Comparison of ENCODE assay signal across 8 cellular contexts in the genomic region with DNA sequence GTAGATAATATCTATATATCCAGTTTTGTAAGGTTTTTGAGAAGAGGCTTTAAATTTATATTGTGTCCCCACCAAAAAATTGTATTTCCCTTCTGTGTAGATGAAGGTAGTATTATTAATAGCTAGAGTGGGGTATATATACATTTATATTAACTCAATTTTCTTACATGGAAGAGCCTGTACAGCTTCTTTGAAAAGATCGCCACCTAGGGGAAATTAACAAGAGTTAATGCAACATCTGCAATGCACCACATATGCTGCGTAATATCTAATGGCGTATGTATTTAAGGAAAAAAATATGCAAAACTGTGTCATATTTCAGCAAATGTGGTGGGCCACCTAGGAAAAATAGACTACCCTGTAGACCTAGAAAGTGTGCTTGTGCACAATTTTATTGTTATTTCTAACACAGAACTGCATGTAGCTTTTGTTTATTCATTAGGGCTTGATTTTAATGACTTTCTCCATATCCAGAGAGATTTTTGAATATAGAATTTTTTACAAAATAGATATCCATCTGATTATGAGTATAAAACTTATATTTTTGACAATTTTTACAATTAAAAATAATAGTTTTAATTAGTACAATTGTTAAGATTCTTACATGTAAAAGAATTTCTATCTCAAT. TPM values are rescaled to one million over a fixed set of nuclear protein-coding genes. Genes with fewer than 3 reads are reported as not detected.
DNase-seq lines count a peak whose midpoint lies in the region; ATAC-seq, FAIRE-seq and TF ChIP-seq lines count a peak whose summit lies in the region.

No MANE protein-coding gene starts in this region.

- H4K20me1 ChIP-seq in GM12878 (ENCODE audit: control insufficient read depth, insufficient read depth), result no peaks in the 10 kb centered on the region

- in situ Hi-C loops in GM13976 (cut with MboI; ENCODE audit: low sequenced_read_pairs, unreplicated experiment) (no loop called here), GM12878 (cut with MboI) (no loop called here)

- no peaks in the 10 kb centered on the region for H3K36me3 ChIP-seq in GM12878 (ENCODE audit: control insufficient read depth in 2 of 2, insufficient read depth in 2 of 2, low read length in 1 of 2)

- no peak overlapping the region for H3K9ac ChIP-seq in GM12878 (ENCODE audit: control insufficient read depth, insufficient read depth, low read length)

- 15% methylated on average over 3 of the region's 3 CpGs for WGBS in A549 (ENCODE audit: missing lambda C conversion rate)
- 0% methylated on average over 3 of the region's 3 CpGs for whole genome bisulfite sequencing in GM12878 (ENCODE audit: insufficient coverage, insufficient replicate concordance, low lambda C conversion rate, missing lambda C conversion rate)

- H3K4me2 ChIP-seq in A549 (0 out of 3 replicates have a peak overlapping the region, but pooled peaks have one; percentile 32), GM12878 (ENCODE audit: control insufficient read depth, insufficient read depth) (no peak overlapping the region)

- H3K4me3 ChIP-seq in A549 (no peak overlapping the region), GM12878 (no peak overlapping the region)

- SMC1A ChIA-PET in GM12878 (lab: Charles Lee; ENCODE audit: uncharacterized antibody, unreplicated experiment), result interaction anchor here (0.8 to 1.6 kb wide), 2 partner anchors 167 kb away, joined by 3 to 4 read pairs; no protein-coding TSS in a partner anchor

- no peaks in the 10 kb centered on the region for H3K27me3 ChIP-seq in GM12878 (replicated peaks in 1 of 2; ENCODE audit: control insufficient read depth in 2 of 2, insufficient read depth in 2 of 2, low read length in 1 of 2)

- intact Hi-C loops in GM12878 (cut with micrococcal nuclease; ENCODE audit: unreplicated experiment), result loop anchor here (10.0 kb wide), 1 partner anchor 384 kb away; no protein-coding TSS in a partner anchor

- no peaks in the 10 kb centered on the region for H3K9me3 ChIP-seq in A549
- no peaks in the 10 kb centered on the region for H3K9me3 ChIP-seq in GM12878 (replicated peaks; ENCODE audit: control insufficient read depth, insufficient read depth, low read length)

- no TSS peak for BruUV-seq in GM12878 (replicated peaks; lab: Mats Ljungman, UMichigan)

- TF ChIP-seq POLR2A in A549 (IDR thresholded peaks at IDR 0.05; ENCODE audit: low read length) (no peak), GM12878 (IDR thresholded peaks at IDR 0.05; ENCODE audit: low read depth, low read length) (no peak)

- CTCF ChIA-PET in A549 (lab: Yijun Ruan, JAX) (interaction anchor here (0.6 to 2.2 kb wide), 12 partner anchors 12 to 1450 kb away, joined by 3 to 21 read pairs (median 3); no protein-coding TSS in a partner anchor), GM12878 (lab: Yijun Ruan, JAX) (interaction anchor here (0.8 to 6.1 kb wide), 8 partner anchors 11 to 666 kb away, joined by 3 to 50 read pairs (median 4); a partner anchor contains a TSS)

- TF ChIP-seq CTCF in A549 (IDR thresholded peaks at IDR 0.05) (peak; percentile 88), GM13976 (IDR thresholded peaks at IDR 0.05; ENCODE audit: borderline replicate concordance, control extremely low read depth, extremely low read depth, insufficient read depth, missing control alignments) (peak; percentile 26), GM12878 (IDR thresholded peaks at IDR 0.05 in 2 of 3, conservative IDR thresholded peaks at IDR 0.05 in 1 of 3; ENCODE audit: control insufficient read depth in 2 of 3, extremely low read depth in 1 of 3, insufficient read depth in 1 of 3, low read depth in 3 of 3, low read length in 3 of 3) (peak; percentile 41 to 56 (median 55); a peak in 5 of 6 replicates)

- ATAC-seq in A549 (peak; percentile 89 to 93), HG02970 (IDR thresholded peaks at IDR 0.05; ENCODE audit: low FRiP score, unreplicated experiment) (peak; percentile 65), GM12878 (peak; percentile 88)

- POLR2A ChIA-PET in A549 (lab: Yijun Ruan, JAX), result no interaction called here
- POLR2A ChIA-PET in GM12878 (lab: Charles Lee), result no interaction called here

- H3K79me2 ChIP-seq in GM12878 (ENCODE audit: control insufficient read depth, insufficient read depth, low read length), result no peaks in the 10 kb centered on the region

- TF ChIP-seq EP300 in A549 (IDR thresholded peaks at IDR 0.05), result no peak
- no peak for TF ChIP-seq EP300 in GM12878 (IDR thresholded peaks at IDR 0.05; ENCODE audit: borderline replicate concordance in 1 of 2, control insufficient read depth in 1 of 2, low read depth in 2 of 2, low read length in 2 of 2)

- no peak overlapping the region for H3K27ac ChIP-seq in A549
- no peak overlapping the region for H3K27ac ChIP-seq in GM12878 (ENCODE audit: control insufficient read depth, insufficient read depth)

- DNase-seq in A549 (ENCODE audit: low read depth in 1 of 2, low spot score in 1 of 2) (peak; percentile 54 to 76), GM13976 (ENCODE audit: low spot score) (peak; percentile 28), NCI-H2227 treated with DMSO at 0.1 percent for 48 hours (lab: John Stamatoyannopoulos, UW) (peak; percentile 76), GM12878 (ENCODE audit: low read depth, low spot score) (no peak), lung microvascular endothelial cell (ENCODE audit: low read depth in 2 of 2) (peak; percentile 67 to 86), HuH-7.5 (ENCODE audit: low spot score) (no peak), amygdala (lab: John Stamatoyannopoulos, UW) (no peak)

- H3K4me1 ChIP-seq in A549, result no peaks in the 10 kb centered on the region
- no peaks in the 10 kb centered on the region for H3K4me1 ChIP-seq in GM12878 (ENCODE audit: control insufficient read depth, insufficient read depth, low read length)

- FAIRE-seq in A549 (lab: Jason Lieb, UNC), result peak; percentile 43
- no peak for FAIRE-seq in GM12878 (lab: Jason Lieb, UNC)

- no peak overlapping the region for H2AFZ ChIP-seq in GM12878 (ENCODE audit: control insufficient read depth, low read depth, low read length)

- RAD21 ChIA-PET in GM12878 (lab: Charles Lee; ENCODE audit: unreplicated experiment), result interaction anchor here (1.4 to 1.6 kb wide), 2 partner anchors 168 to 1398 kb away, joined by 5 to 6 read pairs; no protein-coding TSS in a partner anchor

- TF ChIP-seq RAD21 in A549 (conservative IDR thresholded peaks at IDR 0.05 in 1 of 2, IDR thresholded peaks at IDR 0.05 in 1 of 2), result peak; percentile 80
- peak; percentile 72 for TF ChIP-seq RAD21 in GM12878 (IDR thresholded peaks at IDR 0.05; ENCODE audit: insufficient read depth, low read depth, low read length)

TF ChIP-seq in A549, 52 proteins besides CTCF, POLR2A, EP300 and RAD21:
- TF ChIP-seq SMC3 (IDR thresholded peaks at IDR 0.05) (peak; percentile 60), CEBPB (IDR thresholded peaks at IDR 0.05) (peak in 1 of 2 experiments; percentile 74; a peak in 2 of 4 replicates), CBX2 (IDR thresholded peaks at IDR 0.05; ENCODE audit: borderline replicate concordance, low read depth) (no peak)
- TF ChIP-seq, protein P1, sequence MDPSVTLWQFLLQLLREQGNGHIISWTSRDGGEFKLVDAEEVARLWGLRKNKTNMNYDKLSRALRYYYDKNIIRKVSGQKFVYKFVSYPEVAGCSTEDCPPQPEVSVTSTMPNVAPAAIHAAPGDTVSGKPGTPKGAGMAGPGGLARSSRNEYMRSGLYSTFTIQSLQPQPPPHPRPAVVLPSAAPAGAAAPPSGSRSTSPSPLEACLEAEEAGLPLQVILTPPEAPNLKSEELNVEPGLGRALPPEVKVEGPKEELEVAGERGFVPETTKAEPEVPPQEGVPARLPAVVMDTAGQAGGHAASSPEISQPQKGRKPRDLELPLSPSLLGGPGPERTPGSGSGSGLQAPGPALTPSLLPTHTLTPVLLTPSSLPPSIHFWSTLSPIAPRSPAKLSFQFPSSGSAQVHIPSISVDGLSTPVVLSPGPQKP (IDR thresholded peaks at IDR 0.05; ENCODE audit: low read depth, low read length), result no peak

TF ChIP-seq in GM12878, 131 proteins besides CTCF, POLR2A, EP300 and RAD21 (continues in another document):
- no peak for TF ChIP-seq MTA2 (IDR thresholded peaks at IDR 0.05; ENCODE audit: low read depth)

RNA-seq across cellular contexts. Expression of a gene that starts 14.0 kb away (rescaled TPM):
- not detected in 2 replicates for polyA plus RNA-seq in A549 (2011; rRNA removed)
- not detected in 2 replicates for polyA plus RNA-seq in A549 (2012; cell fraction: cytosol; rRNA removed)
- polyA plus RNA-seq in A549 (2012; cell fraction: nucleus; rRNA removed), result not detected in 2 replicates
- not detected in 3 replicates for polyA plus RNA-seq in A549 (2017; fragmentation: RNase III; extraction: RNeasy Plus Mini Kit Qiagen cat#74134 plus additional on column Dnase treatment)
- polyA minus RNA-seq in A549 (2011; rRNA and poly(A)+ RNA removed), result not detected in 2 replicates
- total RNA-seq in GM12878 (2013; cell fraction: nucleolus; rRNA removed), result not detected in 2 replicates
- not detected in 2 replicates for total RNA-seq in GM12878 (2014; rRNA removed)
- total RNA-seq in GM12878 (2014; rRNA removed; fragmentation: Illumina TruSeq; extraction: Trizol), result not detected in 2 replicates
- not detected in 2 replicates for total RNA-seq in GM12878 (2021)
- not detected for polyA plus RNA-seq in GM12878 (2011; ENCODE audit: low read depth)
- polyA plus RNA-seq in GM12878 (2011; rRNA removed), result not detected in 2 replicates
- not detected in 2 replicates for polyA plus RNA-seq in GM12878 (2011; cell fraction: cytosol; rRNA removed)
- not detected in 2 replicates for polyA plus RNA-seq in GM12878 (2011; cell fraction: nucleus; rRNA removed)
- polyA plus RNA-seq in GM12878 (2012), result 0.03 TPM in 1 of 2 replicates, not detected in the other
- polyA plus RNA-seq in GM12878 (2014; fragmentation: Illumina TruSeq; extraction: Trizol), result 0.01 TPM in 1 of 2 replicates, not detected in the other
- polyA plus RNA-seq in GM12878 (2014; fragmentation: Nextera tagmentation; extraction: Ambion mirVana), result not detected
- polyA plus RNA-seq in GM12878 (2014; rRNA removed), result not detected in 2 replicates
- not detected for polyA plus RNA-seq in GM12878 (2016; fragmentation: Nextera tagmentation; extraction: Ambion mirVana)
- polyA minus RNA-seq in GM12878 (2011; rRNA and poly(A)+ RNA removed), result not detected in 2 replicates
- polyA minus RNA-seq in GM12878 (2011; cell fraction: cytosol; rRNA and poly(A)+ RNA removed), result not detected in 2 replicates
- not detected in 2 replicates for polyA minus RNA-seq in GM12878 (2011; cell fraction: nucleus; rRNA and poly(A)+ RNA removed)
- not detected in 2 replicates for total RNA-seq in lung microvascular endothelial cell

Comparison
In these comparisons a context has a peak if more than half of its experiments do, and no peak if none do; other contexts are left out.
1. DNase-seq: peak in A549 (2 of 2), GM13976 (single experiment), NCI-H2227 treated with DMSO at 0.1 percent for 48 hours (single experiment) and lung microvascular endothelial cell (2 of 2); none in GM12878 (single experiment), HuH-7.5 (single experiment) and amygdala (0 of 56).
2. CTCF ChIP-seq: peak in every context shown above with its lines; median percentile 88 in A549; 55 in GM12878; 26 in GM13976.
3. Peak in every context shown above with its lines, with median percentiles within 50 percentile points of each other: ATAC-seq.